8 cellular contexts compared by ENCODE assay signal in the genomic region with DNA sequence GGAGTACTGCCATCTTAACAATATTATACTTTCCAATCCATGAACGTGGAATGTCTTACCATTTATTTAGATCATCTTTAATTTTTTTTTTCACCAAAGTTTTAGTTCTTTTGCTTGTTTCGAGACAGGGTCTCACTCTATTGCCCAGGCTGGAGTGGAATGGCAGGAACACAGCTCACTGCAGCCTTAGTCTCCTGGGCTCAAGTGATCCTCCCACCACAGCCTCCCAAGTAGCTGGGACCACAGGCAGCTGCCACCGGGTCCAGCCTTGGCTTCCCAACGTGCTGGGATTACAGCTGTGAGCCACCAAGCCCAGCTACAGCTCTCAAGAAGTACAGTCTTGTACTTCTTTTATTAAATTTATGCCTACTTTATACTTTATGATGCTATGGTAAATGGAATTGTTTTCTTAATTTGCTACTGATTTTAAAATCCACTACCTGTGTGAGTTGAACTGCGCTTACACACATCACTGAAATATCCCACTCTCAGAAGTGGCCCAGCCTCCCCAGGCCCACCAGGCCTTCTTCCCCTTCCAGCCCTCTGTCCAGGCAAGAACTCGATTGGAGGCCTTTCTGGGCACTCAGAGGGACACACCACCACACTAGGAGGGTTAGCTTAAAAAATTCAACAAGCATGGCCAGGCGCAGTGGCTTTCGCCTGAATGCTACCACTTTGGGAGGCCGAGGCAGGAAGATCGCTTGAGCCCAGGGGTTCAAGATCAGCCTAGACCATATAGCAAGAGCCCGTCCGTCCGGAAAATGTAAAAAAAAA. TPM values are rescaled to one million over a fixed set of nuclear protein-coding genes. Genes with fewer than 3 reads are reported as not detected.
DNase-seq lines count a peak whose midpoint lies in the region; ATAC-seq and TF ChIP-seq lines count a peak whose summit lies in the region.

No MANE protein-coding gene starts in this region.

- no peaks in the 10 kb centered on the region for H3K9me3 Mint-ChIP-seq in dendritic cell treated with granulocyte-macrophage colony-stimulating factor and Interleukin-4, amounts not matched to agents 40 ng/mL and 50 ng/mL, for 4 days
- no peaks in the 10 kb centered on the region for H3K9me3 Mint-ChIP-seq in natural killer cell

- POLR2A ChIA-PET in BJ (lab: Charles Lee), result no interaction called here

- no peaks in the 10 kb centered on the region for H3K27me3 Mint-ChIP-seq in dendritic cell treated with granulocyte-macrophage colony-stimulating factor and Interleukin-4, amounts not matched to agents 40 ng/mL and 50 ng/mL, for 4 days
- no peaks in the 10 kb centered on the region for H3K27me3 Mint-ChIP-seq in natural killer cell (ENCODE audit: low read depth in 2 of 2)

- TF ChIP-seq CTCF in BJ (IDR thresholded peaks at IDR 0.05; ENCODE audit: insufficient read depth, low read depth, low read length), result no peak
- TF ChIP-seq CTCF in natural killer cell (IDR thresholded peaks at IDR 0.05), result no peak

- H3K4me1 Mint-ChIP-seq in dendritic cell treated with granulocyte-macrophage colony-stimulating factor and Interleukin-4, amounts not matched to agents 40 ng/mL and 50 ng/mL, for 4 days (ENCODE audit: low read depth), result peaks cover 64% of the 10 kb centered on the region
- H3K4me1 Mint-ChIP-seq in natural killer cell, result peaks cover 21 to 25% of the 10 kb centered on the region in 2 donors

- DNase-seq in BJ (ENCODE audit: low read depth) (no peak), MG63 (no peak), natural killer cell (no peak), DMS79 (lab: John Stamatoyannopoulos, UW) (no peak), NCI-H446 (lab: John Stamatoyannopoulos, UW) (no peak), head of caudate nucleus (no peak)

- H3K4me3 Mint-ChIP-seq in dendritic cell treated with granulocyte-macrophage colony-stimulating factor and Interleukin-4, amounts not matched to agents 40 ng/mL and 50 ng/mL, for 4 days, result peak overlapping the region; percentile 94
- H3K4me3 Mint-ChIP-seq in natural killer cell, result peak overlapping the region; percentile 92

- no peaks in the 10 kb centered on the region for H3K9me3 ChIP-seq in MG63

- intact Hi-C loops in dendritic cell treated with granulocyte-macrophage colony-stimulating factor and Interleukin-4, amounts not matched to agents 40 ng/mL and 50 ng/mL, for 4 days (cut with micrococcal nuclease), result no loop called here
- intact Hi-C loops in natural killer cell (cut with micrococcal nuclease) (loop anchor here (5.0 kb wide), 1 partner anchor 47 kb away; the partner anchor contains the start of gene COLGALT1), head of caudate nucleus (cut with DNase I) (loop anchor here (5.0 kb wide), 1 partner anchor 38 kb away; the partner anchor contains the start of gene SLC27A1)

- peak overlapping the region; percentile 96 for H3K4me3 ChIP-seq in BJ (ENCODE audit: low read depth, low read length)
- H3K4me3 ChIP-seq in MG63, result peak overlapping the region; percentile 85

- H3K27ac Mint-ChIP-seq in dendritic cell treated with granulocyte-macrophage colony-stimulating factor and Interleukin-4, amounts not matched to agents 40 ng/mL and 50 ng/mL, for 4 days, result peak overlapping the region; percentile 92
- peak overlapping the region; percentile 87 to 91 for H3K27ac Mint-ChIP-seq in natural killer cell

- H3K27me3 ChIP-seq in BJ (ENCODE audit: control insufficient read depth, insufficient read depth, low read length) (no peaks in the 10 kb centered on the region), MG63 (no peaks in the 10 kb centered on the region)

- ATAC-seq in natural killer cell (no peak), GM18867 (IDR thresholded peaks at IDR 0.05; ENCODE audit: unreplicated experiment) (no peak)

- peaks cover 82% of the 10 kb centered on the region for H3K36me3 Mint-ChIP-seq in dendritic cell treated with granulocyte-macrophage colony-stimulating factor and Interleukin-4, amounts not matched to agents 40 ng/mL and 50 ng/mL, for 4 days (ENCODE audit: low read depth)
- no peaks in the 10 kb centered on the region for H3K36me3 Mint-ChIP-seq in natural killer cell

- CTCF ChIA-PET in BJ (lab: Yijun Ruan, JAX), result interaction anchor here (0.7 to 1.0 kb wide), 2 partner anchors 15 to 45 kb away, joined by 3 to 5 read pairs; no protein-coding TSS in a partner anchor

- H3K36me3 ChIP-seq in BJ (ENCODE audit: control insufficient read depth, insufficient read depth, low read length), result peaks cover 6% of the 10 kb centered on the region; the same call in 1 of the 2 replicates
- H3K36me3 ChIP-seq in MG63, result peaks cover 77% of the 10 kb centered on the region

RNA-seq across cellular contexts. Expression of gene PGLS, which starts 1.0 kb away (rescaled TPM):
- polyA plus RNA-seq in BJ (2011; rRNA removed), result 73.4 and 89.2 TPM in 2 replicates
- polyA minus RNA-seq in BJ (2011; rRNA and poly(A)+ RNA removed), result 73.8 and 114 TPM in 2 replicates
- 87.7 and 149 TPM in 2 replicates for total RNA-seq in MG63 (2014; rRNA removed; shearing (Covaris generic); ENCODE audit: low replicate concordance)
- total RNA-seq in natural killer cell, result 10 to 100 TPM; 52.9 to 58.1 (median 57.8) TPM

RNA-seq across cellular contexts. Expression of gene SLC27A1, which starts 40.1 kb away (rescaled TPM):
- 12.0 and 18.8 TPM in 2 replicates for polyA plus RNA-seq in BJ (2011; rRNA removed)
- 8.2 and 11.2 TPM in 2 replicates for polyA minus RNA-seq in BJ (2011; rRNA and poly(A)+ RNA removed)
- total RNA-seq in MG63 (2014; rRNA removed; shearing (Covaris generic); ENCODE audit: low replicate concordance), result 6.3 and 6.5 TPM in 2 replicates
- 10 to 100 TPM; 12.9 to 26.2 (median 16.3) TPM for total RNA-seq in natural killer cell

RNA-seq across cellular contexts. Expression of gene COLGALT1, which starts 45.0 kb away (rescaled TPM):
- 124 and 158 TPM in 2 replicates for polyA plus RNA-seq in BJ (2011; rRNA removed)
- polyA minus RNA-seq in BJ (2011; rRNA and poly(A)+ RNA removed), result 179 and 281 TPM in 2 replicates
- 146 and 155 TPM in 2 replicates for total RNA-seq in MG63 (2014; rRNA removed; shearing (Covaris generic); ENCODE audit: low replicate concordance)
- total RNA-seq in natural killer cell, result 10 to 100 TPM; 39.0 to 55.4 (median 43.7) TPM

RNA-seq across cellular contexts. Expression of gene NXNL1, which starts 49.7 kb away (rescaled TPM):
- not detected in 2 replicates for polyA plus RNA-seq in BJ (2011; rRNA removed)
- polyA minus RNA-seq in BJ (2011; rRNA and poly(A)+ RNA removed), result not detected in 2 replicates
- not detected in 2 replicates for total RNA-seq in MG63 (2014; rRNA removed; shearing (Covaris generic); ENCODE audit: low replicate concordance)
- total RNA-seq in natural killer cell, result not detected
